In the genomic region with DNA sequence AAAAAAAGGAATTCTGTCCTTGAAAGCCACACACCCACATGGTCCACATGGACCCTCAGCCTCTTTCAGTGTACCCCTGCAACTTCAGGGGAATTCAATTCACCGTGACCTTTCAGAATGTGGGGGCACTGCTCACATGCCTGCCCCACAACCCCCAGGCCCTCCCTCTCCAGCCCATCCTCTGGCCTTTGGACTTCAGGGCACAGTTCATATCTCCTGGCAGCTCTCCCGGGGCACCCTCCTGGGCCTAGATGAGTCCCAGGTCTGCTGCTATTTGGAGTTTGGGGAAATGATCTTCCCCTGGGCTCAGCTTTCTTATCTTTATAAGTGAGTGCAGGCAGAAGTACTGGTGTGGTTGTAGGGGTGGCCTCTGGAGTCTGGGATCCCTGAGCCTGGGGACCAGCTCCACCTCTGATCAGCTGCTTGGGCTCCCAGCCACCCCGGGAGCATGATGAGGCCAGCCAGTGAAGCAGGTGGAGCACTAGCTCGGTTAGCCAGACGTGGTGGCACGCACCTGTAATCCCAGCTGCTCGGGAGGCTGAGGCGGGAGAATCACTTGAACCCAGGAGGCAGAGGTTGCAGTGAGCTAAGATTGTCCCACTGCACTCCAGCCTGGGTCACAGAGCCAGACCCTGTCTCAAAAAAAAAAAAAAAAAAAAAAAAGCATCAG, we compare ENCODE assay signal across 26 cellular contexts. TPM values are rescaled to one million over a fixed set of nuclear protein-coding genes. Genes with fewer than 3 reads are reported as not detected.
"Had no signal": no experiment of that assay in that cellular context is flagged by ENCODE, and none has a peak within 500 bp of the region (broad histone marks: within the 10 kb centered on the region; RNA-seq: fewer than 3 reads in every experiment).

No MANE protein-coding gene starts in this region.

- H3K4me1 ChIP-seq: adrenal gland had no signal

- H3K9me3 ChIP-seq: adrenal gland had no signal

- H3K27me3 ChIP-seq: adrenal gland had no signal

- H3K4me3 ChIP-seq: adrenal gland, SK-N-MC had no signal

- DNase-seq: activated CD4-positive, alpha-beta memory T cell treated with anti-CD3 and anti-CD28 coated beads for 36 hours; activated CD4-positive, alpha-beta T cell treated with anti-CD3 and anti-CD28 coated beads, Interleukin-2, amount 10 ng/mL, durations not matched to agents 7 days and 5 days; activated CD4-positive, CD25-positive, alpha-beta regulatory T cell; activated CD8-positive, alpha-beta memory T cell treated with anti-CD3 and anti-CD28 coated beads for 24 hours; activated naive CD4-positive, alpha-beta T cell treated with anti-CD3 and anti-CD28 coated beads, Interleukin-2, amount 50 U/mL, for 16 hours; activated naive CD8-positive, alpha-beta T cell treated with anti-CD3 and anti-CD28 coated beads, Interleukin-2, amount 10 ng/mL, durations not matched to agents 7 days and 5 days; activated T-cell treated with anti-CD3 and anti-CD28 coated beads for 4 hours; activated T-cell treated with anti-CD3 and anti-CD28 coated beads, Interleukin-2, amount 50 U/mL, for 48 hours; adrenal gland; anterior cingulate cortex; caudate nucleus; Karpas-422; MM.1S; NCI-H1105; NCI-H1436 treated with DMSO at 0.1 percent for 48 hours; NCI-H187; NCI-H2081; NCI-H510A treated with DMSO at 0.1 percent for 48 hours; NCI-H69; PC-3; T-cell; T-helper 2 cell; T1000 had no signal

- ATAC-seq: activated T-helper 17 cell treated with anti-CD3 and anti-CD28 coated beads, Interleukin-2, amount 50 U/mL, for 72 hours; PC-3; T-cell had no signal

- H3K36me3 ChIP-seq: adrenal gland had no signal

- H3K27ac ChIP-seq: adrenal gland, SK-N-MC, VCaP had no signal

RNA-seq across cellular contexts. Expression of gene C1orf167, which starts 15.8 kb away (rescaled TPM):
- total RNA-seq: activated CD4-positive, alpha-beta memory T cell treated with anti-CD3 and anti-CD28 coated beads for 36 hours; activated CD4-positive, alpha-beta T cell treated with anti-CD3 and anti-CD28 coated beads, Interleukin-2, amount 10 ng/mL, durations not matched to agents 7 days and 5 days; activated naive CD8-positive, alpha-beta T cell treated with anti-CD3 and anti-CD28 coated beads, Interleukin-2, amount 10 ng/mL, durations not matched to agents 7 days and 5 days; activated T-helper 17 cell treated with anti-CD3 and anti-CD28 coated beads, Interleukin-2, amount 50 U/mL, for 72 hours; PC-3; T-cell had no signal
